In the genomic region with DNA sequence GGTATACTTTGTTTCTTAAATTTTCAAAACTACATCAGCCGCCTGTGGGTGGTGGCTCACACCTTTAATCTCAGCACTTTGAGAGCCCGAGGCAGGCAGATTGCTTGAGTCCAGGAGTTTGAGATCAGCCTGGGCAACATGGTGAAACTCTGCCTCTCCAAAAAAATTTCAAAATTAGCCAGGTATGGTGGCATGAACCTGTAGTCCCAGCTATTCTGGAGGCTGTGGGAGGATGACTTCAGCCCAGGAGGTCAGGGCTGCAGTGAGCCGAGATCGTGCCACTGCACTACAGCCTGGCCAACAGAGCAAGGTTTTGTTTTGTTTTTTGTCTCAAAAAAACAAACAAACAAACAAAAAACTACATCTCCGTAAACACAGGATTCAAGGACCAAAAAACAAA, we compare ENCODE assay signal across 16 cellular contexts.
"Had no signal": no experiment of that assay in that cellular context is flagged by ENCODE, and none has a peak within 500 bp of the region (broad histone marks: within the 10 kb centered on the region; RNA-seq: fewer than 3 reads in every experiment).

No MANE protein-coding gene starts in this region.

- ATAC-seq: activated CD8-positive, alpha-beta T cell treated with anti-CD3 and anti-CD28 coated beads, Interleukin-2, amount 10 ng/mL, durations not matched to agents 7 days and 5 days; left colon; pancreas had no signal

- H3K4me3 ChIP-seq: neural progenitor cell, pancreas, stomach, thoracic aorta had no signal

- H3K27ac Mint-ChIP-seq: activated CD8-positive, alpha-beta T cell treated with anti-CD3 and anti-CD28 coated beads, Interleukin-2, amount 10 ng/mL, durations not matched to agents 7 days and 5 days; activated naive CD4-positive, alpha-beta T cell treated with anti-CD3 and anti-CD28 coated beads for 36 hours; neural progenitor cell; T-helper 1 cell treated with Interleukin-12 subunit alpha and Interleukin-12 subunit beta and Interleukin-4 antibody, amounts not matched to agents 30 μg/mL and 1 μg/mL, for 36 hours had no signal

- H3K27me3 ChIP-seq: neural progenitor cell, pancreas, stomach had no signal

- H3K4me2 ChIP-seq: neural progenitor cell had no signal

- H3K9ac ChIP-seq: neural progenitor cell had no signal

- H3K9me3 Mint-ChIP-seq: activated naive CD4-positive, alpha-beta T cell treated with anti-CD3 and anti-CD28 coated beads for 36 hours; neural progenitor cell; T-helper 1 cell treated with Interleukin-12 subunit alpha and Interleukin-12 subunit beta and Interleukin-4 antibody, amounts not matched to agents 30 μg/mL and 1 μg/mL, for 36 hours had no signal

- H3K9me3 ChIP-seq: pancreas, stomach, thoracic aorta had no signal

- H2AFZ ChIP-seq: neural progenitor cell had no signal

- FAIRE-seq: colon, endothelial cell of umbilical vein, pancreas had no signal

- H3K36me3 ChIP-seq: neural progenitor cell, thoracic aorta had no signal

- H3K4me3 Mint-ChIP-seq: activated CD8-positive, alpha-beta T cell treated with anti-CD3 and anti-CD28 coated beads, Interleukin-2, amount 10 ng/mL, durations not matched to agents 7 days and 5 days; activated naive CD4-positive, alpha-beta T cell treated with anti-CD3 and anti-CD28 coated beads for 36 hours; neural progenitor cell; T-helper 1 cell treated with Interleukin-12 subunit alpha and Interleukin-12 subunit beta and Interleukin-4 antibody, amounts not matched to agents 30 μg/mL and 1 μg/mL, for 36 hours had no signal

- DNase-seq: activated CD8-positive, alpha-beta memory T cell treated with anti-CD3 and anti-CD28 coated beads, Interleukin-2, amount 50 U/mL, for 48 hours; activated CD8-positive, alpha-beta T cell treated with anti-CD3 and anti-CD28 coated beads, Interleukin-2, amount 10 ng/mL, durations not matched to agents 7 days and 5 days; activated naive CD4-positive, alpha-beta T cell treated with anti-CD3 and anti-CD28 coated beads for 36 hours; foreskin melanocyte; head of caudate nucleus; left colon; mammary epithelial cell; pancreas; stimulated activated CD4-positive, alpha-beta T cell treated with anti-CD3 and anti-CD28 coated beads, Interleukin-15, amount 100 ng/mL, for 24 hours; stimulated activated CD4-positive, alpha-beta T cell treated with anti-CD3 and anti-CD28 coated beads, Interleukin-4, amount 100 ng/mL, for 24 hours; stomach had no signal

- H3K27ac ChIP-seq: neural progenitor cell, pancreas, stomach, thoracic aorta had no signal
